Comparison of ENCODE assay signal across 28 cellular contexts in the genomic region with DNA sequence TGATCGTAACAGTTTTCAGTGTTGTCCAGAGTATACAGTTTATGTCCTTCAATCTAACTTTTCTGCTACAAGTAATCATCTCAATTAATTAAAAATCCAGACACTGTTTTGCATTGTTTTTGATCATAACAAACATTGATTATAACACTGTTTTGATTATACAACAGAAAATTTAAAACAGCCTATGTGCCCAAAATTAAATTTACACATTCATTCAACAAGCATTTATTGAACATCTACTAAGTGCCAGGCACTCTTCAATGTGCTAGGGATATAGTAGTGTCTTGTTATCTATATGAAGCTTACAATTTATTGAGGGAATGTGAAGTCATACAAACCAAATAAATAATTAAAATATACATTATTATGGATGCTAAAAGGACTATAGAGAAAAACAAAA.
"Had no signal": no experiment of that assay in that cellular context is flagged by ENCODE, and none has a peak within 500 bp of the region (broad histone marks: within the 10 kb centered on the region; RNA-seq: fewer than 3 reads in every experiment).

No MANE protein-coding gene starts in this region.

- H3K27me3 ChIP-seq: colonic mucosa, dorsolateral prefrontal cortex, esophagus muscularis mucosa, esophagus squamous epithelium, foreskin keratinocyte, gastrocnemius medialis, gastroesophageal sphincter, heart left ventricle, heart right ventricle had no signal

- H3K9me3 ChIP-seq: colonic mucosa, esophagus squamous epithelium, gastrocnemius medialis, gastroesophageal sphincter had no signal

- H3K4me1 ChIP-seq: colonic mucosa, esophagus muscularis mucosa, esophagus squamous epithelium, foreskin keratinocyte, gastrocnemius medialis, gastroesophageal sphincter, heart left ventricle, heart right ventricle had no signal

- H3K27ac ChIP-seq: colonic mucosa, coronary artery, dorsolateral prefrontal cortex, epithelial cell of prostate, esophagus muscularis mucosa, esophagus squamous epithelium, foreskin keratinocyte, gastrocnemius medialis, gastroesophageal sphincter, heart left ventricle, heart right ventricle had no signal

- H3K36me3 ChIP-seq: colonic mucosa, esophagus muscularis mucosa, esophagus squamous epithelium, gastrocnemius medialis, gastroesophageal sphincter had no signal

- ATAC-seq: effector memory CD8-positive, alpha-beta T cell; esophagus mucosa; foreskin keratinocyte; gastrocnemius medialis; gastroesophageal sphincter; heart left ventricle; heart right ventricle had no signal

- FAIRE-seq: colon, endometrium, endothelial cell of umbilical vein, frontal cortex had no signal

- DNase-seq: colonic mucosa; cortex of kidney; dermis blood vessel endothelial cell; dorsolateral prefrontal cortex; effector CD4-positive, alpha-beta T cell; effector CD8-positive, alpha-beta T cell; effector memory CD4-positive, alpha-beta T cell; effector memory CD8-positive, alpha-beta T cell; endodermal cell; erythroblast; esophagus squamous epithelium; foreskin fibroblast; foreskin keratinocyte; foreskin melanocyte; gastrocnemius medialis; glutamatergic neuron; head of caudate nucleus; heart left ventricle; heart right ventricle had no signal

- H3K4me3 ChIP-seq: colonic mucosa, coronary artery, dorsolateral prefrontal cortex, esophagus muscularis mucosa, esophagus squamous epithelium, gastrocnemius medialis, gastroesophageal sphincter, heart left ventricle, heart right ventricle had no signal
